ENCODE assay signal across 15 cellular contexts in the genomic region with DNA sequence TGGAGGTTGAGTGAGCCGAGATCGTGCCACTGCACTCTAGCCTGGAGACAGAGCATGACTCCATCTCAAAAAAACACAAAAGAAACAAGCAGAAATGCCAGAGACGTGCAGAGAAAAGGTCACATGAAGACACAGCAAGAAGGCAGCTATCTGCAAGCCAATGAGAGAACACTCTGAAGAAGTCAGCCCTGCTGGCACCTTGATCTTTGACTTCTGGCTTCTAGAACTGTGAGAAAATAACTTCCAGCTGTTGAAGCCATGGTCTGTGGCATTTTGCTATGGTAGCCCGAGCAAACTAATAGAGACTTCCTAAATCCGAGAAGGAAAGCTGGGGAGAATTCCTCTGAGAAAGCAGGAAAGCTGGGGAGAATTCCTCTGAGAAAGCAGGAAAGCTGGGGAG. TPM values are rescaled to one million over a fixed set of nuclear protein-coding genes. Genes with fewer than 3 reads are reported as not detected.
DNase-seq lines count a peak whose midpoint lies in the region; ATAC-seq and TF ChIP-seq lines count a peak whose summit lies in the region.
"Not testable (repeated sequence)": the region's sequence is repeated elsewhere in the genome, so short reads cannot be mapped to it uniquely, and the experiment has no call there.
"Had no signal": no experiment of that assay in that cellular context is flagged by ENCODE, and none has a peak within 500 bp of the region (broad histone marks: within the 10 kb centered on the region; RNA-seq: fewer than 3 reads in every experiment).

No MANE protein-coding gene starts in this region.

- not testable (repeated sequence) for H2BK120ac ChIP-seq in IMR-90 (ENCODE audit: low read depth, low read length)

- not testable (repeated sequence) for H3K23ac ChIP-seq in IMR-90 (ENCODE audit: low read depth, low read length)

- H4K91ac ChIP-seq in IMR-90 (ENCODE audit: insufficient read depth, low read depth, low read length): not testable (repeated sequence)

- H4K5ac ChIP-seq in IMR-90 (ENCODE audit: low read depth, low read length): not testable (repeated sequence)

- not testable (repeated sequence) for H2AK9ac ChIP-seq in IMR-90 (replicated peaks; ENCODE audit: low read depth, low read length, poor library complexity)

- not testable (repeated sequence) for H2AK5ac ChIP-seq in IMR-90 (ENCODE audit: low read depth, low read length)

- not testable (repeated sequence) for TF ChIP-seq RAD21 in IMR-90 (IDR thresholded peaks at IDR 0.05; ENCODE audit: low read length)

- not testable (repeated sequence) for H3K56ac ChIP-seq in IMR-90 (ENCODE audit: extremely low read depth, insufficient read depth, low read length)

- not testable (repeated sequence) for H3K79me1 ChIP-seq in IMR-90 (ENCODE audit: low read depth in 1 of 2, low read length in 2 of 2)

- dilution Hi-C loops in IMR-90 (cut with HindIII; ENCODE audit: low sequenced_read_pairs, unreplicated experiment): not testable (repeated sequence)

- not testable (repeated sequence) for H3K4me3 Mint-ChIP-seq in endothelial cell (ENCODE audit: unreplicated experiment); osteocyte (ENCODE audit: unreplicated experiment)

- not testable (repeated sequence) for H2AFZ ChIP-seq in IMR-90 (replicated peaks; ENCODE audit: low read length, poor library complexity)

- not testable (repeated sequence) for H3K4me3 ChIP-seq in IMR-90 (ENCODE audit: insufficient read depth, low read depth, low read length); cardiac muscle cell

- H3K4ac ChIP-seq in IMR-90 (ENCODE audit: low read depth, low read length): not testable (repeated sequence)

- H2BK20ac ChIP-seq in IMR-90 (ENCODE audit: low read depth, low read length): not testable (repeated sequence)

- H3K9me3 ChIP-seq in IMR-90 (ENCODE audit: control insufficient read depth, insufficient read depth, low read length); cardiac muscle cell (ENCODE audit: low read depth): not testable (repeated sequence)

- peak overlapping the region; percentile 64 for H3K27ac Mint-ChIP-seq in endothelial cell (ENCODE audit: unreplicated experiment)
- not testable (repeated sequence) for H3K27ac Mint-ChIP-seq in osteocyte (ENCODE audit: unreplicated experiment)

- not testable (repeated sequence) for H3K36me3 ChIP-seq in IMR-90 (ENCODE audit: control insufficient read depth, insufficient read depth, low read length); cardiac muscle cell

- H3K27me3 ChIP-seq in IMR-90 (ENCODE audit: control insufficient read depth, insufficient read depth, low read length); cardiac muscle cell: not testable (repeated sequence)

- BruUV-seq in IMR-90 (replicated peaks; lab: Mats Ljungman, UMichigan): not testable (repeated sequence)

- WGBS in IMR-90 (ENCODE audit: extremely low coverage in 2 of 2, insufficient read length in 1 of 2), 2 experiments: no CpG with 5 or more reads among the region's 5 CpGs

- H3K4me1 Mint-ChIP-seq in endothelial cell (ENCODE audit: unreplicated experiment); osteocyte (ENCODE audit: unreplicated experiment): not testable (repeated sequence)

- ATAC-seq in IMR-90 (ENCODE audit: low read depth): peak; percentile 69

- not testable (repeated sequence) for H4K8ac ChIP-seq in IMR-90 (ENCODE audit: low read depth in 2 of 2, low read length in 2 of 2)

- intact Hi-C loops in IMR-90 (cut with micrococcal nuclease): not testable (repeated sequence)

- not testable (repeated sequence) for H2BK5ac ChIP-seq in IMR-90 (ENCODE audit: low read depth, low read length, poor library complexity, severe bottlenecking)

- H2BK15ac ChIP-seq in IMR-90 (ENCODE audit: low read depth, low read length): not testable (repeated sequence)

- not testable (repeated sequence) for H3K9me1 ChIP-seq in IMR-90 (ENCODE audit: insufficient read depth, low read length)

- DNase-seq in IMR-90; endothelial cell (ENCODE audit: low spot score); cardiac muscle cell (ENCODE audit: low read depth in 1 of 2, low spot score in 1 of 2): not testable (repeated sequence)
- DNase-seq in osteocyte (ENCODE audit: extremely low spot score, unreplicated experiment): peak; percentile 6

- in situ Hi-C loops in IMR-90 (cut with MboI; ENCODE audit: low sequenced_read_pairs): not testable (repeated sequence)

- not testable (repeated sequence) for TF ChIP-seq POLR2A in IMR-90 (IDR thresholded peaks at IDR 0.05; ENCODE audit: low read depth, low read length)

- not testable (repeated sequence) for H3K4me1 ChIP-seq in IMR-90 (ENCODE audit: control insufficient read depth, insufficient read depth, low read length); cardiac muscle cell (ENCODE audit: low read depth)

- CTCF ChIA-PET in IMR-90 (lab: Yijun Ruan, JAX): not testable (repeated sequence)

- not testable (repeated sequence) for H3K27ac ChIP-seq in IMR-90 (ENCODE audit: insufficient read depth, low read length)
- H3K27ac ChIP-seq in cardiac muscle cell: peak overlapping the region; percentile 68

- not testable (repeated sequence) for H4K20me1 ChIP-seq in IMR-90 (ENCODE audit: insufficient read depth, low read length)

- not testable (repeated sequence) for TF ChIP-seq CTCF in IMR-90 (conservative IDR thresholded peaks at IDR 0.05; ENCODE audit: low read depth, low read length); endothelial cell (IDR thresholded peaks at IDR 0.05; ENCODE audit: unreplicated experiment); cardiac muscle cell (IDR thresholded peaks at IDR 0.05; ENCODE audit: low read depth, low read length); osteocyte (IDR thresholded peaks at IDR 0.05)

- not testable (repeated sequence) for H3K18ac ChIP-seq in IMR-90 (ENCODE audit: low read depth, low read length)

- H3K27me3 Mint-ChIP-seq in endothelial cell (ENCODE audit: unreplicated experiment); osteocyte (ENCODE audit: unreplicated experiment): not testable (repeated sequence)

- POLR2A ChIA-PET in IMR-90 (lab: Charles Lee; ENCODE audit: unreplicated experiment): not testable (repeated sequence)

- H3K4me2 ChIP-seq in IMR-90 (ENCODE audit: low read depth, low read length): not testable (repeated sequence)

- not testable (repeated sequence) for H3K36me3 Mint-ChIP-seq in endothelial cell (ENCODE audit: low read depth, unreplicated experiment); osteocyte (ENCODE audit: unreplicated experiment)

- not testable (repeated sequence) for H3K9me3 Mint-ChIP-seq in endothelial cell (ENCODE audit: unreplicated experiment); osteocyte (ENCODE audit: unreplicated experiment)

- not testable (repeated sequence) for H3K9ac ChIP-seq in IMR-90 (ENCODE audit: low read depth, low read length)

- H3K14ac ChIP-seq in IMR-90 (replicated peaks; ENCODE audit: low read depth, low read length): not testable (repeated sequence)

RNA-seq across cellular contexts. Expression of gene POM121C, which starts 36.2 kb away (rescaled TPM):
- 6.1 and 7.8 TPM in 2 replicates for total RNA-seq in IMR-90 (2012; rRNA removed)
- polyA plus RNA-seq in IMR-90 (2012; rRNA removed): 18.3 and 20.4 TPM in 2 replicates
- 11.2 and 16.7 TPM in 2 replicates for polyA plus RNA-seq in IMR-90 (2012; cell fraction: cytosol; rRNA removed)
- polyA plus RNA-seq in IMR-90 (2012; cell fraction: nucleus; rRNA removed; ENCODE audit: low replicate concordance): 32.8 and 47.9 TPM in 2 replicates
- 66.4 TPM for total RNA-seq in endothelial cell (ENCODE audit: unreplicated experiment)
- total RNA-seq in cardiac muscle cell: 16.2 and 17.2 TPM in 2 replicates
- polyA plus RNA-seq in cardiac muscle cell: 35.1 and 47.7 TPM in 2 replicates
- total RNA-seq in osteocyte: 43.3 and 44.3 TPM in 2 replicates

RNA-seq across cellular contexts. Expression of gene SPDYE5, which starts 42.2 kb away (rescaled TPM):
- total RNA-seq in IMR-90 (2012; rRNA removed): not detected in 2 replicates
- not detected in 2 replicates for polyA plus RNA-seq in IMR-90 (2012; rRNA removed)
- not detected in 2 replicates for polyA plus RNA-seq in IMR-90 (2012; cell fraction: cytosol; rRNA removed)
- polyA plus RNA-seq in IMR-90 (2012; cell fraction: nucleus; rRNA removed; ENCODE audit: low replicate concordance): 0.03 TPM in 1 of 2 replicates, not detected in the other
- not detected for total RNA-seq in endothelial cell (ENCODE audit: unreplicated experiment)
- not detected in 2 replicates for total RNA-seq in cardiac muscle cell
- polyA plus RNA-seq in cardiac muscle cell: 2.8 and 2.9 TPM in 2 replicates
- total RNA-seq in osteocyte: not detected in 2 replicates
- total RNA-seq: A172; A673; B cell; Caco-2; Calu3; CD4-positive, CD25-positive, alpha-beta regulatory T cell; CD8-positive, alpha-beta memory T cell; Daoy had no signal
- polyA plus RNA-seq: A549, AG04450, CD14-positive monocyte had no signal

RNA-seq across cellular contexts. Expression of gene TRIM73, which starts 54.5 kb away (rescaled TPM):
- 0.18 and 0.28 TPM in 2 replicates for total RNA-seq in IMR-90 (2012; rRNA removed)
- 0.72 and 0.84 TPM in 2 replicates for polyA plus RNA-seq in IMR-90 (2012; rRNA removed)
- polyA plus RNA-seq in IMR-90 (2012; cell fraction: cytosol; rRNA removed): 0.03 and 0.15 TPM in 2 replicates
- polyA plus RNA-seq in IMR-90 (2012; cell fraction: nucleus; rRNA removed; ENCODE audit: low replicate concordance): 8.0 and 10.1 TPM in 2 replicates
- total RNA-seq in endothelial cell (ENCODE audit: unreplicated experiment): 7.4 TPM
- total RNA-seq in cardiac muscle cell: 6.6 and 10.3 TPM in 2 replicates
- 10.9 and 11.2 TPM in 2 replicates for polyA plus RNA-seq in cardiac muscle cell
- 3.2 and 7.4 TPM in 2 replicates for total RNA-seq in osteocyte
